Comparison of ENCODE assay signal across 1 cellular context in the genomic region with DNA sequence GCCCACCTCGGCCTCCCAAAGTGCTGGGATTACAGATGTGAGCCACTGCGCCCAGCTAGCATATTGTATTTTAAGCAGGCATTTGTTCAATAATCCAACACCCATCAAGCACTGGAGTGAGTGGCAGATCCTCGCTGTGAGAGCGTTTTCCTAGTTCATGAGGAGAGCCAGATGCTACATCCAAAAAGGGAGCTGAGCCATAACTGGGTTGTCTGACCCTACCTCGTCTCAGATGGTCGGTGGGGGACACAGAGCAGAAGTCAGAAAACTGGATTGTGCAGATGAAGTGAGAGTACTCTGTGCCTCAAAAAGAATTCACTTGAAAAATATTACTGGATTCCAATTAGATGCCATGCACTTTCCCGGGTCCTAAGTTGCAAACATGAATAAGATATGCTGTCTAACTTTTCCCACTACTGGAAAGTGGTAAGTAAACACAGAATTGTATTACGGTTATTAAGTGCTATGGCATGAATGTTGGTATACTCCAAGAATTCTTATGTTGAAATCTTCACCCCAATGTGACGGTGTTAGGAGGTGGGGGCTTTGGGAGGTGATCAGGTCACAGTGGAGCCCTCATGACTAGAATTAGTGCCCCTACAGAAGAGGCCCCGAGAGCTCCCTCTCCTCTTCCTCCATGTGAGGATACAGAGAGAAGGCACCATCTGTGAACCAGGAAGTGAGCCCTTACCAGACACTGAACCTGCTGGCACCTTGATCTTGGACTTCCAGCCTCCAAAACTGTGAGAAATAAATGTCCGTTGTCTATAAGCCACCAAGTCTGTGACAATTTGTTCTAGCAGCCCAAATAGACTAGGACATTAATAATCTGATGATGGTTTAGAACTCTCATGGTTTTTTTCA.
TF ChIP-seq lines count a peak whose summit lies in the region.

No MANE protein-coding gene starts in this region.

TF ChIP-seq in GM23338, 12 proteins besides CTCF, POLR2A, EP300 and RAD21:
- no peak for TF ChIP-seq CREB1 (CRISPR knock-in tag; IDR thresholded peaks at IDR 0.05; ENCODE audit: low read depth)
- TF ChIP-seq, protein P1, sequence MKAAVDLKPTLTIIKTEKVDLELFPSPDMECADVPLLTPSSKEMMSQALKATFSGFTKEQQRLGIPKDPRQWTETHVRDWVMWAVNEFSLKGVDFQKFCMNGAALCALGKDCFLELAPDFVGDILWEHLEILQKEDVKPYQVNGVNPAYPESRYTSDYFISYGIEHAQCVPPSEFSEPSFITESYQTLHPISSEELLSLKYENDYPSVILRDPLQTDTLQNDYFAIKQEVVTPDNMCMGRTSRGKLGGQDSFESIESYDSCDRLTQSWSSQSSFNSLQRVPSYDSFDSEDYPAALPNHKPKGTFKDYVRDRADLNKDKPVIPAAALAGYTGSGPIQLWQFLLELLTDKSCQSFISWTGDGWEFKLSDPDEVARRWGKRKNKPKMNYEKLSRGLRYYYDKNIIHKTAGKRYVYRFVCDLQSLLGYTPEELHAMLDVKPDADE (IDR thresholded peaks at IDR 0.05) = no peak
- TF ChIP-seq, protein P2, sequence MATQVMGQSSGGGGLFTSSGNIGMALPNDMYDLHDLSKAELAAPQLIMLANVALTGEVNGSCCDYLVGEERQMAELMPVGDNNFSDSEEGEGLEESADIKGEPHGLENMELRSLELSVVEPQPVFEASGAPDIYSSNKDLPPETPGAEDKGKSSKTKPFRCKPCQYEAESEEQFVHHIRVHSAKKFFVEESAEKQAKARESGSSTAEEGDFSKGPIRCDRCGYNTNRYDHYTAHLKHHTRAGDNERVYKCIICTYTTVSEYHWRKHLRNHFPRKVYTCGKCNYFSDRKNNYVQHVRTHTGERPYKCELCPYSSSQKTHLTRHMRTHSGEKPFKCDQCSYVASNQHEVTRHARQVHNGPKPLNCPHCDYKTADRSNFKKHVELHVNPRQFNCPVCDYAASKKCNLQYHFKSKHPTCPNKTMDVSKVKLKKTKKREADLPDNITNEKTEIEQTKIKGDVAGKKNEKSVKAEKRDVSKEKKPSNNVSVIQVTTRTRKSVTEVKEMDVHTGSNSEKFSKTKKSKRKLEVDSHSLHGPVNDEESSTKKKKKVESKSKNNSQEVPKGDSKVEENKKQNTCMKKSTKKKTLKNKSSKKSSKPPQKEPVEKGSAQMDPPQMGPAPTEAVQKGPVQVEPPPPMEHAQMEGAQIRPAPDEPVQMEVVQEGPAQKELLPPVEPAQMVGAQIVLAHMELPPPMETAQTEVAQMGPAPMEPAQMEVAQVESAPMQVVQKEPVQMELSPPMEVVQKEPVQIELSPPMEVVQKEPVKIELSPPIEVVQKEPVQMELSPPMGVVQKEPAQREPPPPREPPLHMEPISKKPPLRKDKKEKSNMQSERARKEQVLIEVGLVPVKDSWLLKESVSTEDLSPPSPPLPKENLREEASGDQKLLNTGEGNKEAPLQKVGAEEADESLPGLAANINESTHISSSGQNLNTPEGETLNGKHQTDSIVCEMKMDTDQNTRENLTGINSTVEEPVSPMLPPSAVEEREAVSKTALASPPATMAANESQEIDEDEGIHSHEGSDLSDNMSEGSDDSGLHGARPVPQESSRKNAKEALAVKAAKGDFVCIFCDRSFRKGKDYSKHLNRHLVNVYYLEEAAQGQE (IDR thresholded peaks at IDR 0.05; ENCODE audit: unreplicated experiment) = no peak
